ENCODE assay signal across 20 cellular contexts in genomic region chr11:65925397-65925796, GRCh38. TPM values are rescaled to one million over a fixed set of nuclear protein-coding genes. Genes with fewer than 3 reads are reported as not detected.
"Had no signal": no experiment of that assay in that cellular context is flagged by ENCODE, and none has a peak within 500 bp of the region (broad histone marks: within the 10 kb centered on the region; RNA-seq: fewer than 3 reads in every experiment).

No MANE protein-coding gene starts in this region.

- DNase-seq: activated effector memory CD4-positive, alpha-beta T cell treated with Interleukin-2 at 50 U/mL for 16 hours; anterior cingulate cortex; effector memory CD8-positive, alpha-beta T cell; foreskin melanocyte; kidney glomerular epithelial cell; left ventricle myocardium superior; mesenchymal stem cell; SIG-M5; stomach; T-helper 9 cell; testis; upper lobe of right lung had no signal

- H3K9me3 Mint-ChIP-seq: effector memory CD8-positive, alpha-beta T cell; nephron had no signal

- ATAC-seq: activated CD4-positive, CD25-positive, alpha-beta regulatory T cell treated with anti-CD3 and anti-CD28 coated beads, Interleukin-2, amount 50 U/mL, for 24 hours; effector memory CD8-positive, alpha-beta T cell; left ventricle myocardium superior; sciatic nerve; upper lobe of right lung had no signal

- H3K36me3 Mint-ChIP-seq: activated naive CD8-positive, alpha-beta T cell had no signal

- H3K4me3 Mint-ChIP-seq: activated naive CD8-positive, alpha-beta T cell; effector memory CD8-positive, alpha-beta T cell had no signal

- H3K27me3 Mint-ChIP-seq: activated naive CD8-positive, alpha-beta T cell; effector memory CD8-positive, alpha-beta T cell had no signal

- H3K27ac Mint-ChIP-seq: activated naive CD8-positive, alpha-beta T cell; nephron had no signal

- H3K4me1 Mint-ChIP-seq: nephron had no signal

RNA-seq across cellular contexts. Expression of gene TSGA10IP, which starts 19.9 kb away (rescaled TPM):
- total RNA-seq: left ventricle myocardium superior, mucosa of gallbladder, osteocyte, pulmonary artery endothelial cell, sciatic nerve, stomach, upper lobe of right lung had no signal
- polyA plus RNA-seq: fibroblast of lung, stomach had no signal
